19 cellular contexts compared by ENCODE assay signal in genomic region chr6:162373192-162373591, GRCh38.
DNase-seq lines count a peak whose midpoint lies in the region; ATAC-seq, FAIRE-seq and TF ChIP-seq lines count a peak whose summit lies in the region.
"Had no signal": no experiment of that assay in that cellular context is flagged by ENCODE, and none has a peak within 500 bp of the region (broad histone marks: within the 10 kb centered on the region; RNA-seq: fewer than 3 reads in every experiment).

No MANE protein-coding gene starts in this region.

- no peak for TF ChIP-seq EP300 in A549 (IDR thresholded peaks at IDR 0.05)

- no peak for TF ChIP-seq RAD21 in A549 (conservative IDR thresholded peaks at IDR 0.05 in 1 of 2, IDR thresholded peaks at IDR 0.05 in 1 of 2)

- no peaks in the 10 kb centered on the region for H3K9me3 ChIP-seq in A549

- CTCF ChIA-PET in A549 (lab: Yijun Ruan, JAX) (no interaction called here), MCF 10A (lab: Yijun Ruan, JAX) (interaction anchor here (0.6 kb wide), 2 partner anchors 76 to 472 kb away, joined by 3 read pairs; no protein-coding TSS in a partner anchor)

- TF ChIP-seq POLR2A in A549 (IDR thresholded peaks at IDR 0.05; ENCODE audit: low read length): no peak

- H3K4me1 ChIP-seq in A549: no peaks in the 10 kb centered on the region

- BruUV-seq in MCF 10A (replicated peaks; lab: Mats Ljungman, UMichigan): no TSS peak

- H3K36me3 Mint-ChIP-seq in osteocyte (ENCODE audit: unreplicated experiment) (no peaks in the 10 kb centered on the region), MCF 10A (ENCODE audit: insufficient read depth, unreplicated experiment) (no peaks in the 10 kb centered on the region)
- no peaks in the 10 kb centered on the region for H3K36me3 Mint-ChIP-seq in activated T-helper 17 cell treated with anti-CD3 and anti-CD28 coated beads, Interleukin-2, amount 50 U/mL, for 72 hours (ENCODE audit: low read depth)
- H3K36me3 Mint-ChIP-seq: CD14-positive monocyte; CD8-positive, alpha-beta T cell had no signal

- no peak overlapping the region for H3K27ac ChIP-seq in A549

- no peaks in the 10 kb centered on the region for H3K27me3 Mint-ChIP-seq in osteocyte (ENCODE audit: unreplicated experiment)
- H3K27me3 Mint-ChIP-seq in activated T-helper 17 cell treated with anti-CD3 and anti-CD28 coated beads, Interleukin-2, amount 50 U/mL, for 72 hours: no peaks in the 10 kb centered on the region
- H3K27me3 Mint-ChIP-seq in MCF 10A (ENCODE audit: insufficient read depth, unreplicated experiment): no peaks in the 10 kb centered on the region

- no peak for FAIRE-seq in A549 (lab: Jason Lieb, UNC)
- FAIRE-seq: A204.1, D721Med, GM19239, HTR-8/SVneo had no signal

- H3K4me1 Mint-ChIP-seq in osteocyte (ENCODE audit: unreplicated experiment): peaks cover 28% of the 10 kb centered on the region
- H3K4me1 Mint-ChIP-seq in activated T-helper 17 cell treated with anti-CD3 and anti-CD28 coated beads, Interleukin-2, amount 50 U/mL, for 72 hours: no peaks in the 10 kb centered on the region
- H3K4me1 Mint-ChIP-seq in MCF 10A (ENCODE audit: insufficient read depth, unreplicated experiment): peaks cover 19% of the 10 kb centered on the region
- H3K4me1 Mint-ChIP-seq: CD14-positive monocyte had no signal

- no peak for TF ChIP-seq CTCF in A549 (IDR thresholded peaks at IDR 0.05)
- TF ChIP-seq CTCF in osteocyte (IDR thresholded peaks at IDR 0.05): no peak
- TF ChIP-seq CTCF in MCF 10A (IDR thresholded peaks at IDR 0.05; ENCODE audit: unreplicated experiment): no peak

- H3K9me3 Mint-ChIP-seq in osteocyte (ENCODE audit: unreplicated experiment) (peaks cover 10% of the 10 kb centered on the region), MCF 10A (ENCODE audit: unreplicated experiment) (peaks cover 7% of the 10 kb centered on the region)
- H3K9me3 Mint-ChIP-seq in activated T-helper 17 cell treated with anti-CD3 and anti-CD28 coated beads, Interleukin-2, amount 50 U/mL, for 72 hours: peaks cover 4% of the 10 kb centered on the region
- H3K9me3 Mint-ChIP-seq: CD8-positive, alpha-beta T cell had no signal

- peak overlapping the region; percentile 16; the same call in 1 of the 3 replicates for H3K4me2 ChIP-seq in A549

- H3K4me3 Mint-ChIP-seq in osteocyte (ENCODE audit: unreplicated experiment): no peak overlapping the region
- H3K4me3 Mint-ChIP-seq in activated T-helper 17 cell treated with anti-CD3 and anti-CD28 coated beads, Interleukin-2, amount 50 U/mL, for 72 hours: no peak overlapping the region
- H3K4me3 Mint-ChIP-seq in MCF 10A (ENCODE audit: unreplicated experiment): no peak overlapping the region
- H3K4me3 Mint-ChIP-seq: CD14-positive monocyte; CD8-positive, alpha-beta T cell; HFFc6 had no signal

- 12% methylated on average over 2 of the region's 2 CpGs for WGBS in A549 (ENCODE audit: missing lambda C conversion rate)

- H3K27ac Mint-ChIP-seq in osteocyte (ENCODE audit: unreplicated experiment) (peak overlapping the region; percentile 35), MCF 10A (ENCODE audit: low read depth, unreplicated experiment) (no peak overlapping the region)
- H3K27ac Mint-ChIP-seq in activated T-helper 17 cell treated with anti-CD3 and anti-CD28 coated beads, Interleukin-2, amount 50 U/mL, for 72 hours: no peak overlapping the region
- H3K27ac Mint-ChIP-seq: CD14-positive monocyte; CD8-positive, alpha-beta T cell; HFFc6 had no signal

- H3K4me3 ChIP-seq in A549: no peak overlapping the region

- POLR2A ChIA-PET in A549 (lab: Yijun Ruan, JAX): no interaction called here
- POLR2A ChIA-PET in MCF 10A (lab: Yijun Ruan, JAX): interaction anchor here (0.6 kb wide), 1 partner anchor 295 kb away, joined by 3 read pairs; no protein-coding TSS in a partner anchor

- ATAC-seq in A549 (no peak), left lobe of liver (peak; percentile 57), HG02973 (IDR thresholded peaks at IDR 0.05; ENCODE audit: unreplicated experiment) (no peak)
- no peak for ATAC-seq in activated T-helper 17 cell treated with anti-CD3 and anti-CD28 coated beads, Interleukin-2, amount 50 U/mL, for 72 hours (replicated peaks)
- ATAC-seq: CD8-positive, alpha-beta T cell had no signal

- intact Hi-C loops in MCF 10A (cut with micrococcal nuclease): no loop called here

- no peak for DNase-seq in A549 (ENCODE audit: low read depth in 1 of 2, low spot score in 1 of 2)
- DNase-seq in glomerular visceral epithelial cell (ENCODE audit: extremely low spot score): peak; percentile 4
- DNase-seq in left lobe of liver (ENCODE audit: low spot score): no peak
- no peak for DNase-seq in osteocyte (ENCODE audit: extremely low spot score, unreplicated experiment)
- DNase-seq in stimulated activated CD8-positive, alpha-beta memory T cell treated with anti-CD3 and anti-CD28 coated beads, Interleukin-4, amount 100 ng/mL, for 48 hours: no peak
- DNase-seq in MCF 10A (ENCODE audit: unreplicated experiment): no peak
- DNase-seq: CD8-positive, alpha-beta T cell; COR-L47; DMS153; GF-D8; HCEC 1CT; HFFc6 had no signal

TF ChIP-seq in A549, 52 proteins besides CTCF, POLR2A, EP300 and RAD21:
- no peak for TF ChIP-seq FOSL2 (IDR thresholded peaks at IDR 0.05)
- TF ChIP-seq FOSL2 (CRISPR knock-in tag; IDR thresholded peaks at IDR 0.05): no peak
- TF ChIP-seq, protein P1, sequence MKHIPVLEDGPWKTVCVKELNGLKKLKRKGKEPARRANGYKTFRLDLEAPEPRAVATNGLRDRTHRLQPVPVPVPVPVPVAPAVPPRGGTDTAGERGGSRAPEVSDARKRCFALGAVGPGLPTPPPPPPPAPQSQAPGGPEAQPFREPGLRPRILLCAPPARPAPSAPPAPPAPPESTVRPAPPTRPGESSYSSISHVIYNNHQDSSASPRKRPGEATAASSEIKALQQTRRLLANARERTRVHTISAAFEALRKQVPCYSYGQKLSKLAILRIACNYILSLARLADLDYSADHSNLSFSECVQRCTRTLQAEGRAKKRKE (CRISPR knock-in tag; IDR thresholded peaks at IDR 0.05; ENCODE audit: low read depth): no peak
- TF ChIP-seq EHMT2 (IDR thresholded peaks at IDR 0.05; ENCODE audit: low read depth): no peak
- TF ChIP-seq NFE2L2 (conservative IDR thresholded peaks at IDR 0.05; ENCODE audit: low read length): no peak
- TF ChIP-seq HOXA7 (CRISPR knock-in tag; IDR thresholded peaks at IDR 0.05): no peak
- no peak for TF ChIP-seq ZFP36 (IDR thresholded peaks at IDR 0.05; ENCODE audit: borderline replicate concordance, partially characterized antibody)
- TF ChIP-seq HOXB13 (CRISPR knock-in tag; IDR thresholded peaks at IDR 0.05; ENCODE audit: low read depth): no peak
- TF ChIP-seq MYC (IDR thresholded peaks at IDR 0.05; ENCODE audit: borderline replicate concordance, low read length): no peak
- no peak for TF ChIP-seq JUNB (IDR thresholded peaks at IDR 0.05)
- TF ChIP-seq RNF2 (IDR thresholded peaks at IDR 0.05; ENCODE audit: borderline replicate concordance, low read depth): no peak
- TF ChIP-seq ZC3H11A (IDR thresholded peaks at IDR 0.05): no peak
